In the genomic region with DNA sequence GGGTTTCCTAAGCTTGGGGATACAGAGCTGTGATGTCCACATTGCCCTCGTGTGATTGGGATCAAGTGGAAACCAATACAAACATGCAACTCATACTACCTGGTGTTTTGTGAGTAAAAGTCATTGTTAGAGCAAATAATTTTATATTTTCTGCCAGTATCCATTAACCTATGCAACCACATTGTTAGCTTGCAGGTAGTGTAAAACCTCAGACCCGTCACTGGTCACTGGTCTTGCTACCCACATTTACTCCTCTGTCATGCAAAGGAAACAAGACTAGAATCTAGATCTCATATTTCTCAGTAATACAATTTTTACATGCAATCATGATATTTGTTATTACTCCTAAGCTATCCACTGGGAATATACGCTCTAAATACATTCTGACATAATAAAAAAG, we compare ENCODE assay signal across 1 cellular context.
TF ChIP-seq lines count a peak whose summit lies in the region.

No MANE protein-coding gene starts in this region.

TF ChIP-seq in GM12878, 131 proteins besides CTCF, POLR2A, EP300 and RAD21 (continued from another document):
- TF ChIP-seq, protein P1, sequence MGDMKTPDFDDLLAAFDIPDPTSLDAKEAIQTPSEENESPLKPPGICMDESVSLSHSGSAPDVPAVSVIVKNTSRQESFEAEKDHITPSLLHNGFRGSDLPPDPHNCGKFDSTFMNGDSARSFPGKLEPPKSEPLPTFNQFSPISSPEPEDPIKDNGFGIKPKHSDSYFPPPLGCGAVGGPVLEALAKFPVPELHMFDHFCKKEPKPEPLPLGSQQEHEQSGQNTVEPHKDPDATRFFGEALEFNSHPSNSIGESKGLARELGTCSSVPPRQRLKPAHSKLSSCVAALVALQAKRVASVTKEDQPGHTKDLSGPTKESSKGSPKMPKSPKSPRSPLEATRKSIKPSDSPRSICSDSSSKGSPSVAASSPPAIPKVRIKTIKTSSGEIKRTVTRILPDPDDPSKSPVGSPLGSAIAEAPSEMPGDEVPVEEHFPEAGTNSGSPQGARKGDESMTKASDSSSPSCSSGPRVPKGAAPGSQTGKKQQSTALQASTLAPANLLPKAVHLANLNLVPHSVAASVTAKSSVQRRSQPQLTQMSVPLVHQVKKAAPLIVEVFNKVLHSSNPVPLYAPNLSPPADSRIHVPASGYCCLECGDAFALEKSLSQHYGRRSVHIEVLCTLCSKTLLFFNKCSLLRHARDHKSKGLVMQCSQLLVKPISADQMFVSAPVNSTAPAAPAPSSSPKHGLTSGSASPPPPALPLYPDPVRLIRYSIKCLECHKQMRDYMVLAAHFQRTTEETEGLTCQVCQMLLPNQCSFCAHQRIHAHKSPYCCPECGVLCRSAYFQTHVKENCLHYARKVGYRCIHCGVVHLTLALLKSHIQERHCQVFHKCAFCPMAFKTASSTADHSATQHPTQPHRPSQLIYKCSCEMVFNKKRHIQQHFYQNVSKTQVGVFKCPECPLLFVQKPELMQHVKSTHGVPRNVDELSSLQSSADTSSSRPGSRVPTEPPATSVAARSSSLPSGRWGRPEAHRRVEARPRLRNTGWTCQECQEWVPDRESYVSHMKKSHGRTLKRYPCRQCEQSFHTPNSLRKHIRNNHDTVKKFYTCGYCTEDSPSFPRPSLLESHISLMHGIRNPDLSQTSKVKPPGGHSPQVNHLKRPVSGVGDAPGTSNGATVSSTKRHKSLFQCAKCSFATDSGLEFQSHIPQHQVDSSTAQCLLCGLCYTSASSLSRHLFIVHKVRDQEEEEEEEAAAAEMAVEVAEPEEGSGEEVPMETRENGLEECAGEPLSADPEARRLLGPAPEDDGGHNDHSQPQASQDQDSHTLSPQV (IDR thresholded peaks at IDR 0.05) = no peak
- 0 out of 4 replicates have a peak, but pooled peaks of 1 of the 2 experiments have one; percentile 7 for TF ChIP-seq BHLHE40 (IDR thresholded peaks at IDR 0.05; ENCODE audit: borderline replicate concordance in 1 of 2, low read depth in 2 of 2, low read length in 1 of 2)
- TF ChIP-seq LARP7 (IDR thresholded peaks at IDR 0.05) = no peak
- TF ChIP-seq CBFB (IDR thresholded peaks at IDR 0.05; ENCODE audit: low read depth) = no peak
- no peak for TF ChIP-seq ZNF274 (IDR thresholded peaks at IDR 0.05; ENCODE audit: insufficient read depth, insufficient read length)
- no peak for TF ChIP-seq ZNF217 (IDR thresholded peaks at IDR 0.05)
- TF ChIP-seq NBN (IDR thresholded peaks at IDR 0.05) = no peak
- TF ChIP-seq, protein P2, sequence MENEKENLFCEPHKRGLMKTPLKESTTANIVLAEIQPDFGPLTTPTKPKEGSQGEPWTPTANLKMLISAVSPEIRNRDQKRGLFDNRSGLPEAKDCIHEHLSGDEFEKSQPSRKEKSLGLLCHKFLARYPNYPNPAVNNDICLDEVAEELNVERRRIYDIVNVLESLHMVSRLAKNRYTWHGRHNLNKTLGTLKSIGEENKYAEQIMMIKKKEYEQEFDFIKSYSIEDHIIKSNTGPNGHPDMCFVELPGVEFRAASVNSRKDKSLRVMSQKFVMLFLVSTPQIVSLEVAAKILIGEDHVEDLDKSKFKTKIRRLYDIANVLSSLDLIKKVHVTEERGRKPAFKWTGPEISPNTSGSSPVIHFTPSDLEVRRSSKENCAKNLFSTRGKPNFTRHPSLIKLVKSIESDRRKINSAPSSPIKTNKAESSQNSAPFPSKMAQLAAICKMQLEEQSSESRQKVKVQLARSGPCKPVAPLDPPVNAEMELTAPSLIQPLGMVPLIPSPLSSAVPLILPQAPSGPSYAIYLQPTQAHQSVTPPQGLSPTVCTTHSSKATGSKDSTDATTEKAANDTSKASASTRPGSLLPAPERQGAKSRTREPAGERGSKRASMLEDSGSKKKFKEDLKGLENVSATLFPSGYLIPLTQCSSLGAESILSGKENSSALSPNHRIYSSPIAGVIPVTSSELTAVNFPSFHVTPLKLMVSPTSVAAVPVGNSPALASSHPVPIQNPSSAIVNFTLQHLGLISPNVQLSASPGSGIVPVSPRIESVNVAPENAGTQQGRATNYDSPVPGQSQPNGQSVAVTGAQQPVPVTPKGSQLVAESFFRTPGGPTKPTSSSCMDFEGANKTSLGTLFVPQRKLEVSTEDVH (IDR thresholded peaks at IDR 0.05; ENCODE audit: low read depth, partially characterized antibody) = no peak
- TF ChIP-seq SMARCA5 (IDR thresholded peaks at IDR 0.05) = no peak
- no peak for TF ChIP-seq EED (IDR thresholded peaks at IDR 0.05; ENCODE audit: low read depth)
- no peak for TF ChIP-seq RUNX3 (IDR thresholded peaks at IDR 0.05; ENCODE audit: low read length)
- TF ChIP-seq NFIC (IDR thresholded peaks at IDR 0.05; ENCODE audit: low read depth, low read length) = no peak
- TF ChIP-seq, protein P3, sequence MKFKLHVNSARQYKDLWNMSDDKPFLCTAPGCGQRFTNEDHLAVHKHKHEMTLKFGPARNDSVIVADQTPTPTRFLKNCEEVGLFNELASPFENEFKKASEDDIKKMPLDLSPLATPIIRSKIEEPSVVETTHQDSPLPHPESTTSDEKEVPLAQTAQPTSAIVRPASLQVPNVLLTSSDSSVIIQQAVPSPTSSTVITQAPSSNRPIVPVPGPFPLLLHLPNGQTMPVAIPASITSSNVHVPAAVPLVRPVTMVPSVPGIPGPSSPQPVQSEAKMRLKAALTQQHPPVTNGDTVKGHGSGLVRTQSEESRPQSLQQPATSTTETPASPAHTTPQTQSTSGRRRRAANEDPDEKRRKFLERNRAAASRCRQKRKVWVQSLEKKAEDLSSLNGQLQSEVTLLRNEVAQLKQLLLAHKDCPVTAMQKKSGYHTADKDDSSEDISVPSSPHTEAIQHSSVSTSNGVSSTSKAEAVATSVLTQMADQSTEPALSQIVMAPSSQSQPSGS (IDR thresholded peaks at IDR 0.05; ENCODE audit: low read length) = no peak
- TF ChIP-seq EZH2 (IDR thresholded peaks at IDR 0.05; ENCODE audit: borderline replicate concordance, control insufficient read depth, low read depth, low read length) = no peak
- no peak for TF ChIP-seq MYB (IDR thresholded peaks at IDR 0.05; ENCODE audit: borderline replicate concordance, low read depth, low read length)
- TF ChIP-seq NFXL1 (IDR thresholded peaks at IDR 0.05; ENCODE audit: borderline replicate concordance) = no peak
- TF ChIP-seq NFYA (IDR thresholded peaks at IDR 0.05; ENCODE audit: borderline replicate concordance, low read depth, low read length) = no peak
- no peak for TF ChIP-seq ZZZ3 (IDR thresholded peaks at IDR 0.05; ENCODE audit: control insufficient read depth, insufficient read length, low read depth)
- TF ChIP-seq, protein P4, sequence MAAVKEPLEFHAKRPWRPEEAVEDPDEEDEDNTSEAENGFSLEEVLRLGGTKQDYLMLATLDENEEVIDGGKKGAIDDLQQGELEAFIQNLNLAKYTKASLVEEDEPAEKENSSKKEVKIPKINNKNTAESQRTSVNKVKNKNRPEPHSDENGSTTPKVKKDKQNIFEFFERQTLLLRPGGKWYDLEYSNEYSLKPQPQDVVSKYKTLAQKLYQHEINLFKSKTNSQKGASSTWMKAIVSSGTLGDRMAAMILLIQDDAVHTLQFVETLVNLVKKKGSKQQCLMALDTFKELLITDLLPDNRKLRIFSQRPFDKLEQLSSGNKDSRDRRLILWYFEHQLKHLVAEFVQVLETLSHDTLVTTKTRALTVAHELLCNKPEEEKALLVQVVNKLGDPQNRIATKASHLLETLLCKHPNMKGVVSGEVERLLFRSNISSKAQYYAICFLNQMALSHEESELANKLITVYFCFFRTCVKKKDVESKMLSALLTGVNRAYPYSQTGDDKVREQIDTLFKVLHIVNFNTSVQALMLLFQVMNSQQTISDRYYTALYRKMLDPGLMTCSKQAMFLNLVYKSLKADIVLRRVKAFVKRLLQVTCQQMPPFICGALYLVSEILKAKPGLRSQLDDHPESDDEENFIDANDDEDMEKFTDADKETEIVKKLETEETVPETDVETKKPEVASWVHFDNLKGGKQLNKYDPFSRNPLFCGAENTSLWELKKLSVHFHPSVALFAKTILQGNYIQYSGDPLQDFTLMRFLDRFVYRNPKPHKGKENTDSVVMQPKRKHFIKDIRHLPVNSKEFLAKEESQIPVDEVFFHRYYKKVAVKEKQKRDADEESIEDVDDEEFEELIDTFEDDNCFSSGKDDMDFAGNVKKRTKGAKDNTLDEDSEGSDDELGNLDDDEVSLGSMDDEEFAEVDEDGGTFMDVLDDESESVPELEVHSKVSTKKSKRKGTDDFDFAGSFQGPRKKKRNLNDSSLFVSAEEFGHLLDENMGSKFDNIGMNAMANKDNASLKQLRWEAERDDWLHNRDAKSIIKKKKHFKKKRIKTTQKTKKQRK (IDR thresholded peaks at IDR 0.05; ENCODE audit: low read depth, low read length) = no peak
- TF ChIP-seq SUPT20H (IDR thresholded peaks at IDR 0.05; ENCODE audit: borderline replicate concordance, control insufficient read depth, low read depth, low read length) = no peak
- TF ChIP-seq SMAD5 (IDR thresholded peaks at IDR 0.05; ENCODE audit: low read depth) = no peak
- 0 out of 2 replicates have a peak, but pooled peaks have one; percentile 19 for TF ChIP-seq BCL11A (IDR thresholded peaks at IDR 0.05; ENCODE audit: low read depth, low read length)
- no peak for TF ChIP-seq POU2F2 (IDR thresholded peaks at IDR 0.05; ENCODE audit: borderline replicate concordance, low read depth, low read length)
- TF ChIP-seq, protein P5, sequence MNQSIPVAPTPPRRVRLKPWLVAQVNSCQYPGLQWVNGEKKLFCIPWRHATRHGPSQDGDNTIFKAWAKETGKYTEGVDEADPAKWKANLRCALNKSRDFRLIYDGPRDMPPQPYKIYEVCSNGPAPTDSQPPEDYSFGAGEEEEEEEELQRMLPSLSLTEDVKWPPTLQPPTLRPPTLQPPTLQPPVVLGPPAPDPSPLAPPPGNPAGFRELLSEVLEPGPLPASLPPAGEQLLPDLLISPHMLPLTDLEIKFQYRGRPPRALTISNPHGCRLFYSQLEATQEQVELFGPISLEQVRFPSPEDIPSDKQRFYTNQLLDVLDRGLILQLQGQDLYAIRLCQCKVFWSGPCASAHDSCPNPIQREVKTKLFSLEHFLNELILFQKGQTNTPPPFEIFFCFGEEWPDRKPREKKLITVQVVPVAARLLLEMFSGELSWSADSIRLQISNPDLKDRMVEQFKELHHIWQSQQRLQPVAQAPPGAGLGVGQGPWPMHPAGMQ (IDR thresholded peaks at IDR 0.05; ENCODE audit: borderline replicate concordance) = no peak
- TF ChIP-seq, protein P6, sequence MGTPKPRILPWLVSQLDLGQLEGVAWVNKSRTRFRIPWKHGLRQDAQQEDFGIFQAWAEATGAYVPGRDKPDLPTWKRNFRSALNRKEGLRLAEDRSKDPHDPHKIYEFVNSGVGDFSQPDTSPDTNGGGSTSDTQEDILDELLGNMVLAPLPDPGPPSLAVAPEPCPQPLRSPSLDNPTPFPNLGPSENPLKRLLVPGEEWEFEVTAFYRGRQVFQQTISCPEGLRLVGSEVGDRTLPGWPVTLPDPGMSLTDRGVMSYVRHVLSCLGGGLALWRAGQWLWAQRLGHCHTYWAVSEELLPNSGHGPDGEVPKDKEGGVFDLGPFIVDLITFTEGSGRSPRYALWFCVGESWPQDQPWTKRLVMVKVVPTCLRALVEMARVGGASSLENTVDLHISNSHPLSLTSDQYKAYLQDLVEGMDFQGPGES (IDR thresholded peaks at IDR 0.05) = no peak
- TF ChIP-seq CREM (IDR thresholded peaks at IDR 0.05; ENCODE audit: low read depth) = no peak
- no peak for TF ChIP-seq MTA3 (IDR thresholded peaks at IDR 0.05; ENCODE audit: borderline replicate concordance, low read length)
- TF ChIP-seq DPF2 (IDR thresholded peaks at IDR 0.05) = 0 out of 2 replicates have a peak, but pooled peaks have one; percentile 25
- no peak for TF ChIP-seq POLR2AphosphoS2 (IDR thresholded peaks at IDR 0.05; ENCODE audit: low read depth, low read length)
- no peak for TF ChIP-seq CHD4 (IDR thresholded peaks at IDR 0.05)
